Comparison of ENCODE assay signal across 1 cellular context in the genomic region with DNA sequence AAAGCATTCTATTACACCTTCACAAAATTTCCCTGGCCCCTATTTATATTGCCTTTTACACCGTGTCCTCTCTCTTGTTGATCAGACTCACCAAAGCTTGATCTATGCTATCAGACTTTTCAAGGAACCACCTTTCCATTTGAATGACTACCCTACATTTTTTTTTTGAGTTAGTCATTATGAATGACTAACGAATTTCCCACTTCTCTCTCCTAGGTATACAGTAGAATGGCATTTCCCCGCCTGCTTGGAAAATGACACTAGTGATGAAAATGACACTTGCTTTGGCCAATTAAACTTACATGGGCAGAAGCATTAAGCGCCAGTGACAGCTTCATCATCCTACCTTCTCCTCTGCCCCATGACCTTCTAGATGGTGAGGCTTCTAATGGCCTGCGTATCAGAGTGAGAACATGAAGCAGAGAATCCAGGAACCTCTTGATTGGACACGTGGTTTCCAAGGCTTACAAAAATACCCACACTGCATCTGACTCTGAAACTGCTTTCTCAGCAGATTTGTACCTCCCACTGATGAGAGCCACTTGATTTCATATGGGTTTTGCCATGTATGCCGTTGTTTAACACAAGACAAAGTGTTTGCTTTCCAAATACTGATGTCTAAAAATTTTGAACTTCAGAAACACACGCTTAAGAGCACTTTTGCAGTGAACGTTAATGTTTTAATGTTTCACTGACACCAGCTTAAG.
TF ChIP-seq lines count a peak whose summit lies in the region.

No MANE protein-coding gene starts in this region.

TF ChIP-seq in K562, 482 proteins besides CTCF, POLR2A, EP300 and RAD21 (continued from another document):
- TF ChIP-seq RBM39 (optimal IDR thresholded peaks at IDR 0.05; ENCODE audit: low read depth, low read length) (no peak), C11orf30 (IDR thresholded peaks at IDR 0.05; ENCODE audit: low read depth) (peak; percentile 84), ILK (tag; IDR thresholded peaks at IDR 0.05; ENCODE audit: borderline replicate concordance, low read depth) (no peak), OTX1 (CRISPR knock-in tag; IDR thresholded peaks at IDR 0.05) (no peak), MAFG (tag; conservative IDR thresholded peaks at IDR 0.05) (peak; percentile 78), ZNF644 (tag; IDR thresholded peaks at IDR 0.05; ENCODE audit: low read depth) (no peak), GABPB2 (CRISPR knock-in tag; conservative IDR thresholded peaks at IDR 0.05) (no peak), ZNF253 (CRISPR knock-in tag; conservative IDR thresholded peaks at IDR 0.05) (no peak), NR2C2 (CRISPR knock-in tag; IDR thresholded peaks at IDR 0.05) (no peak), NR2C2 (tag; IDR thresholded peaks at IDR 0.05) (no peak), KDM2B (CRISPR knock-in tag; IDR thresholded peaks at IDR 0.05) (no peak), DIDO1 (tag; IDR thresholded peaks at IDR 0.05; ENCODE audit: low read depth) (no peak)
- TF ChIP-seq, protein P1, sequence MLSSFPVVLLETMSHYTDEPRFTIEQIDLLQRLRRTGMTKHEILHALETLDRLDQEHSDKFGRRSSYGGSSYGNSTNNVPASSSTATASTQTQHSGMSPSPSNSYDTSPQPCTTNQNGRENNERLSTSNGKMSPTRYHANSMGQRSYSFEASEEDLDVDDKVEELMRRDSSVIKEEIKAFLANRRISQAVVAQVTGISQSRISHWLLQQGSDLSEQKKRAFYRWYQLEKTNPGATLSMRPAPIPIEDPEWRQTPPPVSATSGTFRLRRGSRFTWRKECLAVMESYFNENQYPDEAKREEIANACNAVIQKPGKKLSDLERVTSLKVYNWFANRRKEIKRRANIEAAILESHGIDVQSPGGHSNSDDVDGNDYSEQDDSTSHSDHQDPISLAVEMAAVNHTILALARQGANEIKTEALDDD (IDR thresholded peaks at IDR 0.05) = no peak
